8 cellular contexts compared by ENCODE assay signal in the genomic region with DNA sequence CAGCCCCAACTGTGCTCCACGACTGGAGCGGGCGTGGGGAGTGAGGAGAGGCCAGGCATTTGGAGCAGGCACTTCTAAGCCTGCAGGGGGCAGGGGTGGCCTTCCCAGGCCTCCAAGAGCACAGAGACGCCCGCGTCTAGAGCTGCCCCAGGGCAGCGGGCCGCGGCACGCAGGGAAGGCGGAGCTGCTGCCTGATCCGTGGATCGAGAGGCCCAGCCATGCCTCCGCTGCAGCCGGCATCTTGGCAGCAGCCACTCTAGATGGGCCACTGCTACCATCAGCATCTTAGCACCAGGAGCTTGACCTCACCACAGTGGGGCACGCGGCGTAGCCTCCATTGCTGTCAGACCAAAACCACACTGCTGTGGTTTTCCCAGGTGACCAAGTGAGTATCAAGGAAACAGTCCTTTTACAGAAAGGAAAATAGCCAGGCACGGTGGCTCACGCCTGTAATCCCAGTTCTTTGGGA. TPM values are rescaled to one million over a fixed set of nuclear protein-coding genes. Genes with fewer than 3 reads are reported as not detected.
DNase-seq lines count a peak whose midpoint lies in the region; ATAC-seq and TF ChIP-seq lines count a peak whose summit lies in the region.

No MANE protein-coding gene starts in this region.

- peak; percentile 78 for DNase-seq in NB4 (ENCODE audit: low read depth)
- peak; percentile 28 for DNase-seq in activated T-cell treated with anti-CD3 and anti-CD28 coated beads for 24 hours (ENCODE audit: low read depth)
- peak; percentile 67 to 90 for DNase-seq in foreskin fibroblast
- peak; percentile 26 for DNase-seq in occipital lobe (lab: John Stamatoyannopoulos, UW)

- TF ChIP-seq CTCF in NB4 (IDR thresholded peaks at IDR 0.05; ENCODE audit: low read depth, low read length): peak; percentile 54
- peak; percentile 57 for TF ChIP-seq CTCF in foreskin fibroblast (IDR thresholded peaks at IDR 0.05; ENCODE audit: low read depth, low read length)

- H3K4me3 ChIP-seq in NB4 (ENCODE audit: low read depth, low read length) (peak overlapping the region; percentile 34), foreskin fibroblast (ENCODE audit: low read depth in 1 of 2, low read length in 2 of 2) (no peak overlapping the region)

- ATAC-seq in HG02798 (IDR thresholded peaks at IDR 0.05; ENCODE audit: poor library complexity, unreplicated experiment) (no peak), HG03378 (IDR thresholded peaks at IDR 0.05; ENCODE audit: unreplicated experiment) (no peak), HG03139 (IDR thresholded peaks at IDR 0.05; ENCODE audit: unreplicated experiment) (no peak)

- no peaks in the 10 kb centered on the region for H3K9me3 ChIP-seq in ES-I3 (ENCODE audit: control insufficient read depth, insufficient read depth, low read length)

- no peaks in the 10 kb centered on the region for H3K36me3 ChIP-seq in ES-I3 (ENCODE audit: insufficient read depth, low read length)

- H3K9ac ChIP-seq in ES-I3 (ENCODE audit: low read depth, low read length): peak overlapping the region; percentile 35; the same call in 1 of the 2 replicates

- H3K4me1 ChIP-seq in ES-I3 (ENCODE audit: insufficient read depth, low read length): no peaks in the 10 kb centered on the region; the same call in 1 of the 2 replicates

- no peak for TF ChIP-seq POLR2A in NB4 (IDR thresholded peaks at IDR 0.05; ENCODE audit: extremely low read depth, insufficient read length)

RNA-seq across cellular contexts. Expression of gene WDR45B, which starts 20.4 kb away (rescaled TPM):
- total RNA-seq in occipital lobe: 52.4 TPM

RNA-seq across cellular contexts. Expression of gene RAB40B, which starts 29.8 kb away (rescaled TPM):
- total RNA-seq in occipital lobe: 17.0 TPM

RNA-seq across cellular contexts. Expression of gene FN3KRP, which starts 47.8 kb away (rescaled TPM):
- total RNA-seq in occipital lobe: 21.2 TPM

Comparison
In these comparisons a context has a peak if more than half of its experiments do, and no peak if none do; other contexts are left out.
1. DNase-seq: peak in every context shown above with its lines; median percentile 78 in foreskin fibroblast; 78 in NB4; 28 in activated T-cell treated with anti-CD3 and anti-CD28 coated beads for 24 hours; 26 in occipital lobe.